Comparison of ENCODE assay signal across 26 cellular contexts in the genomic region with DNA sequence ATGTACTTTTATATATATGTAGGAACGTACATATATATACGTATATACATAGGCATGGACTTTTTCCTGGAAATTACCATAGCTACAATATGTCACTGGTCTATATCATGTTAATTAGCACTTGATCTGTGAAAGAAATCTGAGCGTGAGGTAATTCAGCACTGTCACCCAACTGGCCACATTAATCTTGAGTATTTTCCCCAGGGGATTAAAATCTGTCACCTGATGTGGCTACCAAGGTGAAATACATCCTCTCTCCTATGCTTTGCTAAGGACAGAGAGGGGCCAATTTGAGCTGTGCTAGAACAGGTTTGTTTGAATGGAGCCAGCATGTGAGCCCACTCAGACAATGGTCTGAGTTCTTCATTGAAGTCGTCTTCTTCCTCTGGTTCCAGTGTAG.
"Had no signal": no experiment of that assay in that cellular context is flagged by ENCODE, and none has a peak within 500 bp of the region (broad histone marks: within the 10 kb centered on the region; RNA-seq: fewer than 3 reads in every experiment).

No MANE protein-coding gene starts in this region.

- H3K27me3 ChIP-seq: adrenal gland, ascending aorta, brain microvascular endothelial cell, pancreas, upper lobe of right lung had no signal

- H3K4me3 ChIP-seq: adrenal gland, ascending aorta, heart right ventricle, pancreas, psoas muscle, upper lobe of right lung had no signal

- H3K9me3 ChIP-seq: adrenal gland, ascending aorta, pancreas, psoas muscle, upper lobe of right lung had no signal

- H3K36me3 ChIP-seq: adrenal gland, ascending aorta, brain microvascular endothelial cell, heart right ventricle, pancreas, upper lobe of right lung had no signal

- ATAC-seq: activated T-cell treated with anti-CD3 and anti-CD28 coated beads, Interleukin-2, amount 50 U/mL, for 4 hours; heart right ventricle; left cardiac atrium; pancreas; psoas muscle; right cardiac atrium; stimulated activated naive CD8-positive, alpha-beta T cell treated with anti-CD3 and anti-CD28 coated beads, Interleukin-15, Interleukin-2, amounts not matched to agents 100 U/mL and 50 U/mL, for 24 hours; upper lobe of right lung; WTC11 had no signal

- DNase-seq: activated CD4-positive, alpha-beta T cell treated with anti-CD3 and anti-CD28 coated beads, Interleukin-2, amount 50 U/mL, for 4 hours; activated CD8-positive, alpha-beta memory T cell treated with anti-CD3 and anti-CD28 coated beads for 24 hours; activated CD8-positive, alpha-beta memory T cell treated with anti-CD3 and anti-CD28 coated beads, Interleukin-2, amount 50 U/mL, for 48 hours; activated naive CD4-positive, alpha-beta T cell; activated T-cell treated with anti-CD3 and anti-CD28 coated beads, Interleukin-2, amount 50 U/mL, for 4 hours; adrenal gland; brain microvascular endothelial cell; effector CD4-positive, alpha-beta T cell; foreskin fibroblast; heart right ventricle; islet precursor cell; left cardiac atrium; mesenchymal stem cell; pancreas; psoas muscle; right cardiac atrium; stimulated activated CD4-positive, alpha-beta T cell treated with anti-CD3 and anti-CD28 coated beads, Interleukin-12 subunit alpha, Interleukin-12 subunit beta, amount 100 ng/mL, for 4 hours; stimulated activated CD4-positive, alpha-beta T cell treated with anti-CD3 and anti-CD28 coated beads, Interleukin-4, amount 100 ng/mL, for 4 hours; stimulated activated naive CD8-positive, alpha-beta T cell treated with anti-CD3 and anti-CD28 coated beads, Interleukin-15, Interleukin-2, amounts not matched to agents 100 U/mL and 50 U/mL, for 24 hours; upper lobe of right lung had no signal

- H3K27ac ChIP-seq: adrenal gland, ascending aorta, brain microvascular endothelial cell, heart right ventricle, pancreas, psoas muscle, upper lobe of right lung had no signal

- H3K36me3 Mint-ChIP-seq: activated naive CD8-positive, alpha-beta T cell; WTC11 had no signal

- H3K27ac Mint-ChIP-seq: activated naive CD8-positive, alpha-beta T cell; activated T-helper 2 cell treated with anti-CD3 and anti-CD28 coated beads, Interferon-gamma antibody, Interleukin-2, Interleukin-4, amounts not matched to agents 10 μg/mL and 5 μg/mL and 100 μg/mL, durations not matched to agents 14 hours and 24 hours and 36 hours; dendritic cell treated with granulocyte-macrophage colony-stimulating factor and Interleukin-4, amounts not matched to agents 40 ng/mL and 50 ng/mL, for 4 days; WTC11 had no signal

- H3K4me1 ChIP-seq: adrenal gland, ascending aorta, psoas muscle, upper lobe of right lung had no signal

- H3K4me3 Mint-ChIP-seq: activated naive CD8-positive, alpha-beta T cell; activated T-cell treated with anti-CD3 and anti-CD28 coated beads, Interleukin-2, amount 50 U/mL, for 4 hours; dendritic cell treated with granulocyte-macrophage colony-stimulating factor and Interleukin-4, amounts not matched to agents 40 ng/mL and 50 ng/mL, for 4 days; nephron; WTC11 had no signal

- H3K27me3 Mint-ChIP-seq: activated naive CD8-positive, alpha-beta T cell had no signal
